ENCODE assay signal across 29 cellular contexts in genomic region chr3:128835096-128835495, GRCh38.
"Had no signal": no experiment of that assay in that cellular context is flagged by ENCODE, and none has a peak within 500 bp of the region (broad histone marks: within the 10 kb centered on the region; RNA-seq: fewer than 3 reads in every experiment).

No MANE protein-coding gene starts in this region.

- H3K27me3 Mint-ChIP-seq: naive B cell; natural killer cell treated with Interleukin-12 subunit alpha and Interleukin-12 subunit beta and Interleukin-15 and Interleukin-18, amount 100 ng/mL, for 72 hours; type B pancreatic cell had no signal

- H3K27ac ChIP-seq: dorsolateral prefrontal cortex, epithelial cell of prostate, esophagus muscularis mucosa, foreskin keratinocyte, gastroesophageal sphincter, heart right ventricle, left lung, prostate gland, right atrium auricular region, testis, tibial artery had no signal

- H3K27ac Mint-ChIP-seq: mesothelial cell of epicardium; natural killer cell treated with Interleukin-12 subunit alpha and Interleukin-12 subunit beta and Interleukin-15 and Interleukin-18, amount 100 ng/mL, for 72 hours; type B pancreatic cell had no signal

- H3K27me3 ChIP-seq: dorsolateral prefrontal cortex, esophagus muscularis mucosa, foreskin keratinocyte, gastroesophageal sphincter, heart right ventricle, left lung, right atrium auricular region, testis, tibial artery had no signal

- H3K4me1 ChIP-seq: esophagus muscularis mucosa, foreskin keratinocyte, gastroesophageal sphincter, left lung, prostate gland, testis, tibial artery had no signal

- H3K36me3 ChIP-seq: esophagus muscularis mucosa, gastroesophageal sphincter, heart right ventricle, left lung, prostate gland, right atrium auricular region, tibial artery had no signal

- H3K36me3 Mint-ChIP-seq: mesothelial cell of epicardium; naive B cell; natural killer cell treated with Interleukin-12 subunit alpha and Interleukin-12 subunit beta and Interleukin-15 and Interleukin-18, amount 100 ng/mL, for 72 hours; type B pancreatic cell had no signal

- DNase-seq: dorsolateral prefrontal cortex; effector CD4-positive, alpha-beta T cell; foreskin keratinocyte; heart right ventricle; hippocampal formation; left cardiac atrium; left lung; mesenchymal stem cell; mucosa of descending colon; naive B cell; stimulated activated CD4-positive, alpha-beta T cell treated with anti-CD3 and anti-CD28 coated beads, Interleukin-12 subunit alpha, Interleukin-12 subunit beta, amount 100 ng/mL, for 4 hours; stimulated activated CD4-positive, alpha-beta T cell treated with anti-CD3 and anti-CD28 coated beads, Interleukin-1b, Interleukin-23, amount 100 ng/mL, for 48 hours; stimulated activated CD4-positive, alpha-beta T cell treated with anti-CD3 and anti-CD28 coated beads, Interleukin-4, amount 100 ng/mL, for 1 hour; stimulated activated CD8-positive, alpha-beta memory T cell treated with anti-CD3 and anti-CD28 coated beads, Interleukin-4, amount 100 ng/mL, for 48 hours; stimulated activated naive CD8-positive, alpha-beta T cell treated with anti-CD3 and anti-CD28 coated beads, Interleukin-15, Interleukin-2, amounts not matched to agents 100 U/mL and 50 U/mL, for 24 hours; substantia nigra; testis; tibial artery had no signal

- H3K9me3 Mint-ChIP-seq: mesothelial cell of epicardium; naive B cell; natural killer cell treated with Interleukin-12 subunit alpha and Interleukin-12 subunit beta and Interleukin-15 and Interleukin-18, amount 100 ng/mL, for 72 hours; neural crest cell; type B pancreatic cell had no signal

- ATAC-seq: gastroesophageal sphincter; left cardiac atrium; left lung; mucosa of descending colon; sciatic nerve; stimulated activated naive CD8-positive, alpha-beta T cell treated with anti-CD3 and anti-CD28 coated beads, Interleukin-15, Interleukin-2, amounts not matched to agents 100 U/mL and 50 U/mL, for 24 hours had no signal

- H3K4me3 ChIP-seq: dorsolateral prefrontal cortex, esophagus muscularis mucosa, gastroesophageal sphincter, heart right ventricle, left lung, mucosa of descending colon, prostate gland, right atrium auricular region, smooth muscle cell, testis, tibial artery had no signal

- H3K4me3 Mint-ChIP-seq: mesothelial cell of epicardium; naive B cell; natural killer cell treated with Interleukin-12 subunit alpha and Interleukin-12 subunit beta and Interleukin-15 and Interleukin-18, amount 100 ng/mL, for 72 hours; neural crest cell; type B pancreatic cell had no signal

- H3K4me2 ChIP-seq: smooth muscle cell had no signal

- H3K9me3 ChIP-seq: esophagus muscularis mucosa, gastroesophageal sphincter, heart right ventricle, left lung, mucosa of descending colon, prostate gland, right atrium auricular region, testis, tibial artery had no signal

- H3K4me1 Mint-ChIP-seq: mesothelial cell of epicardium, naive B cell, neural crest cell had no signal
